2 cellular contexts compared by ENCODE assay signal in genomic region chr4:186116698-186117097, GRCh38.
A peak's percentile ranks its signal among the peaks of the same experiment; 100 is the strongest.
TF ChIP-seq lines count a peak whose summit lies in the region.

No MANE protein-coding gene starts in this region.

TF ChIP-seq in HCT116, 20 proteins besides CTCF, POLR2A, EP300 and RAD21:
- TF ChIP-seq CBX3 (IDR thresholded peaks at IDR 0.05; ENCODE audit: low read depth): no peak
- 0 out of 2 replicates have a peak, but pooled peaks have one; percentile 14 for TF ChIP-seq CEBPB (IDR thresholded peaks at IDR 0.05; ENCODE audit: low read depth)

TF ChIP-seq in K562, 482 proteins besides CTCF, POLR2A, EP300 and RAD21:
- TF ChIP-seq ESRRB (CRISPR knock-in tag; IDR thresholded peaks at IDR 0.05; ENCODE audit: borderline replicate concordance) (no peak), CEBPB (tag; IDR thresholded peaks at IDR 0.05) (peak; percentile 75), CEBPG (CRISPR knock-in tag; IDR thresholded peaks at IDR 0.05) (no peak), CEBPG (tag; conservative IDR thresholded peaks at IDR 0.05 in 1 of 2, IDR thresholded peaks at IDR 0.05 in 1 of 2) (peak; percentile 25 to 90; a peak in 2 of 4 replicates)
